6 cellular contexts compared by ENCODE assay signal in the genomic region with DNA sequence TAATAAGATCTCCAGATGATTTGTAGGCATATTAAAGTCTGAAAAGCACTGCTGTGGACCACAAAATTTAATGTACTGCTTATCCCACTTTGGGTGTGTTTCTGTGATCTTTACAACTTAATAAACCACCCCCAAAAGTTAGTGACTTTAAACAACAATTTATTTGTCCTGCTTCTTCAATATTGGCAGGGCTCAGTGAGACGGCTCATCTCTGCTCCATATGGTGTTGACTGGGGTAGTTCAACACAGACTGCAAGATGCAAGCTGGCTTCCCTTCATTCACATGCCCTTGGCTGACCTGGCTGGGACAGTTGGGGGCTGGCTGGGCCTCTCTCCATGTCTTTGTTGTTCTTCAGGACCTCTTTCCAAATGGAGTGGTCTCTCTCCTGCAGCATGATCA.
"Had no signal": no experiment of that assay in that cellular context is flagged by ENCODE, and none has a peak within 500 bp of the region (broad histone marks: within the 10 kb centered on the region; RNA-seq: fewer than 3 reads in every experiment).

No MANE protein-coding gene starts in this region.

- H3K4me2 ChIP-seq: GM23338 had no signal

- H2AFZ ChIP-seq: GM23338 had no signal

- ATAC-seq: GM23338 had no signal

- H3K4me3 ChIP-seq: GM23338 had no signal

- DNase-seq: H9, HCEC 1CT had no signal

- FAIRE-seq: H1, H54, HTR-8/SVneo had no signal
